In genomic region chr19:33064778-33065550, GRCh38 we compare ENCODE assay signal across 1 cellular context.
TF ChIP-seq lines count a peak whose summit lies in the region.

RHPN2 (minus strand) TSS chr19:33064888; CDS start chr19:33064852, 36 bp downstream.

TF ChIP-seq in HepG2, 621 proteins besides CTCF, POLR2A, EP300 and RAD21 (continued from another document):
- TF ChIP-seq ZNF646 (CRISPR knock-in tag; IDR thresholded peaks at IDR 0.05) (no peak), ZNF746 (CRISPR knock-in tag; IDR thresholded peaks at IDR 0.05) (no peak), KIAA2018 (CRISPR knock-in tag; IDR thresholded peaks at IDR 0.05; ENCODE audit: borderline replicate concordance) (no peak), IRF2 (CRISPR knock-in tag; IDR thresholded peaks at IDR 0.05) (no peak), ZNF616 (CRISPR knock-in tag; IDR thresholded peaks at IDR 0.05; ENCODE audit: low read depth) (no peak), SMAD9 (CRISPR knock-in tag; IDR thresholded peaks at IDR 0.05) (no peak), XRCC5 (optimal IDR thresholded peaks at IDR 0.05; ENCODE audit: low read length) (no peak), BCLAF1 (IDR thresholded peaks at IDR 0.05) (no peak), SNAI1 (CRISPR knock-in tag; IDR thresholded peaks at IDR 0.05; ENCODE audit: borderline replicate concordance) (no peak), KMT2B (CRISPR knock-in tag; IDR thresholded peaks at IDR 0.05) (no peak), FIP1L1 (IDR thresholded peaks at IDR 0.05; ENCODE audit: borderline replicate concordance, insufficient read depth, low read depth, low read length) (no peak), ZNF790 (CRISPR knock-in tag; IDR thresholded peaks at IDR 0.05; ENCODE audit: borderline replicate concordance) (no peak), ZEB1 (IDR thresholded peaks at IDR 0.05; ENCODE audit: insufficient replicate concordance, low read depth) (no peak), GZF1 (CRISPR knock-in tag; IDR thresholded peaks at IDR 0.05) (no peak), FOXJ3 (CRISPR knock-in tag; IDR thresholded peaks at IDR 0.05; ENCODE audit: borderline replicate concordance) (no peak), HIC2 (CRISPR knock-in tag; IDR thresholded peaks at IDR 0.05; ENCODE audit: low read depth) (no peak), ZNF703 (CRISPR knock-in tag; IDR thresholded peaks at IDR 0.05; ENCODE audit: borderline replicate concordance) (no peak), ZNF747 (CRISPR knock-in tag; IDR thresholded peaks at IDR 0.05; ENCODE audit: borderline replicate concordance) (no peak), ZNF512 (CRISPR knock-in tag; IDR thresholded peaks at IDR 0.05) (no peak), BATF2 (CRISPR knock-in tag; IDR thresholded peaks at IDR 0.05) (no peak), ARID3A (IDR thresholded peaks at IDR 0.05; ENCODE audit: low read depth, low read length) (no peak), GRHL1 (CRISPR knock-in tag; conservative IDR thresholded peaks at IDR 0.05) (no peak)
